12 cellular contexts compared by ENCODE assay signal in the genomic region with DNA sequence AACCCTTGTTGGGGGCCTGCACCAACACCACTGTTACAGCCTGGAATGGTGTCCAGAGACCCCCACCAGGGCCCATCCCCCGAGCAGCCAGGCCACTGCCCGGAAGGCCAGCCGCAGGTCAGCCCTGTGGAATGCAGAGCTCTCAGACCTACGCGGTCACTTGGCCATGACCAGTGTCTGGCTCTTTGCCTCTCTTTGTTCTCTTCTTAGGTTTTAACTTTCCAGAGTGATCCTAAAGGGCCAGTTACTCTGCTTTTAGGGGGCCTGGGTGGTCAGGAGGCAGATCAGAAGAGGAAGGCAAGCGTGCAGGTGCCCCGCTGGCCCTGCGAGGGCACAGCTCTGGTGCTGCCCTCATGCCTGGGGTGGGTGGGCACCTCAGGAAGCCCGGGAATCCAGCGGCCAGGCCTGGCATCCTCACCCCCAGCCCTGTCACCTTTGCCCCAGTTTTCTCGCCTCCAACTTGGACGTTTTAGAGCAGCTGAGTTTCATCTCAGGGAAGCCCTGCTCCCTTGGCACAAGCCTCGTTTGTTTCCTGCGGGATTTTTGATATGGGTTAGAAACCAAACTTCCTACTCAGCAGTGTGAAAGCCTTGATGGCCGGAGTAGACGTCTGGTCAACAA.
A peak's percentile ranks its signal among the peaks of the same experiment; 100 is the strongest.
DNase-seq lines count a peak whose midpoint lies in the region; ATAC-seq and TF ChIP-seq lines count a peak whose summit lies in the region.
"Had no signal": no experiment of that assay in that cellular context is flagged by ENCODE, and none has a peak within 500 bp of the region (broad histone marks: within the 10 kb centered on the region; RNA-seq: fewer than 3 reads in every experiment).

No MANE protein-coding gene starts in this region.

- no peaks in the 10 kb centered on the region for H3K79me2 ChIP-seq in parathyroid adenoma

- H3K9me3 ChIP-seq in BLaER1 = peaks cover 15% of the 10 kb centered on the region
- H3K9me3 ChIP-seq in ascending aorta = no peaks in the 10 kb centered on the region
- no peaks in the 10 kb centered on the region for H3K9me3 ChIP-seq in right cardiac atrium (ENCODE audit: control insufficient read depth, low read length)
- H3K9me3 ChIP-seq in parathyroid adenoma (ENCODE audit: control insufficient read depth, low read length) = no peaks in the 10 kb centered on the region

- peak in 1 of 2 donors; percentile 72 for DNase-seq in ascending aorta (ENCODE audit: low spot score in 2 of 2)
- peak; percentile 68 to 80 (median 78) for DNase-seq in right cardiac atrium
- no peak for DNase-seq in NCI-H82 treated with DMSO at 0.1 percent for 48 hours (lab: John Stamatoyannopoulos, UW; ENCODE audit: unreplicated experiment)
- DNase-seq: C1 segment of cervical spinal cord, dorsolateral prefrontal cortex, KBM-7, NCI-H524 had no signal

- peak overlapping the region; percentile 34; the same call in 1 of the 2 replicates for H3K9ac ChIP-seq in BLaER1
- no peak overlapping the region for H3K9ac ChIP-seq in parathyroid adenoma

- H3K36me3 ChIP-seq in BLaER1 (no peaks in the 10 kb centered on the region), ascending aorta (no peaks in the 10 kb centered on the region), parathyroid adenoma (ENCODE audit: control insufficient read depth, insufficient read depth, low read length) (no peaks in the 10 kb centered on the region)

- peaks cover 80% of the 10 kb centered on the region for H3K4me1 ChIP-seq in BLaER1
- H3K4me1 ChIP-seq in ascending aorta = peaks cover 28 to 55% of the 10 kb centered on the region in 2 donors
- H3K4me1 ChIP-seq in right cardiac atrium (ENCODE audit: control insufficient read depth, insufficient read depth, low read length) = peaks cover 33% of the 10 kb centered on the region
- H3K4me1 ChIP-seq in parathyroid adenoma = peaks cover 10% of the 10 kb centered on the region

- WGBS in right cardiac atrium = 28% methylated on average over 16 of the region's 16 CpGs

- H3K27ac ChIP-seq in BLaER1 = peak overlapping the region; percentile 64
- peak overlapping the region; percentile 81 for H3K27ac ChIP-seq in ascending aorta
- peak overlapping the region; percentile 82 for H3K27ac ChIP-seq in right cardiac atrium (ENCODE audit: low read length)
- peak overlapping the region; percentile 39 for H3K27ac ChIP-seq in parathyroid adenoma

- intact Hi-C loops in ascending aorta (cut with DNase I) = loop anchor here (2.0 to 10.0 kb wide), 5 partner anchors 49 to 749 kb away; a partner anchor contains a TSS
- intact Hi-C loops in right cardiac atrium (cut with DNase I) = no loop called here

- H3K4me3 ChIP-seq in BLaER1 (no peak overlapping the region), ascending aorta (peak overlapping the region in 1 of 2 donors; percentile 33), right cardiac atrium (ENCODE audit: low read length) (no peak overlapping the region), parathyroid adenoma (ENCODE audit: low read depth, low read length) (no peak overlapping the region)
- H3K4me3 ChIP-seq: dorsolateral prefrontal cortex had no signal

- no peaks in the 10 kb centered on the region for H4K20me1 ChIP-seq in BLaER1

- no peak for TF ChIP-seq CTCF in ascending aorta (IDR thresholded peaks at IDR 0.05)
- TF ChIP-seq CTCF in parathyroid adenoma (IDR thresholded peaks at IDR 0.05) = no peak

- peak overlapping the region; percentile 72 for H2AFZ ChIP-seq in parathyroid adenoma

- ATAC-seq in right cardiac atrium (peak; percentile 63 to 71), HG02870 (IDR thresholded peaks at IDR 0.05; ENCODE audit: unreplicated experiment) (no peak), GM18511 (IDR thresholded peaks at IDR 0.05; ENCODE audit: unreplicated experiment) (no peak), GM21360 (IDR thresholded peaks at IDR 0.05; ENCODE audit: unreplicated experiment) (no peak)

- H3K4me2 ChIP-seq in BLaER1 (peak overlapping the region; percentile 61), parathyroid adenoma (ENCODE audit: low read length) (peak overlapping the region; percentile 9)

- H3K27me3 ChIP-seq in BLaER1 = no peaks in the 10 kb centered on the region
- no peaks in the 10 kb centered on the region for H3K27me3 ChIP-seq in ascending aorta
- H3K27me3 ChIP-seq in right cardiac atrium (ENCODE audit: control insufficient read depth, insufficient read depth) = no peaks in the 10 kb centered on the region
- no peaks in the 10 kb centered on the region for H3K27me3 ChIP-seq in parathyroid adenoma (ENCODE audit: control insufficient read depth, insufficient read depth, low read length)

Comparison
In these comparisons a context has a peak if more than half of its experiments do, and no peak if none do; other contexts are left out.
1. ATAC-seq: peak in right cardiac atrium (2 of 2); none in HG02870 (single experiment), GM18511 (single experiment) and GM21360 (single experiment).
2. Peak in every context shown above with its lines, with median percentiles within 50 percentile points of each other: H3K27ac ChIP-seq.